In genomic region chr15:63244976-63245645, GRCh38 we compare ENCODE assay signal across 12 cellular contexts. TPM values are rescaled to one million over a fixed set of nuclear protein-coding genes. Genes with fewer than 3 reads are reported as not detected.
DNase-seq lines count a peak whose midpoint lies in the region; ATAC-seq and TF ChIP-seq lines count a peak whose summit lies in the region.
"Had no signal": no experiment of that assay in that cellular context is flagged by ENCODE, and none has a peak within 500 bp of the region (broad histone marks: within the 10 kb centered on the region; RNA-seq: fewer than 3 reads in every experiment).

No MANE protein-coding gene starts in this region.

- no peak for DNase-seq in activated CD4-positive, CD25-positive, alpha-beta regulatory T cell (lab: John Stamatoyannopoulos, UW)
- no peak for DNase-seq in spleen
- no peak for DNase-seq in GF-D8 (lab: John Stamatoyannopoulos, UW)
- DNase-seq in GOT3 (lab: John Stamatoyannopoulos, UW) = no peak
- DNase-seq: 8988T, SIG-M5, thyroid gland had no signal

- TF ChIP-seq POLR2A in gastroesophageal sphincter (IDR thresholded peaks at IDR 0.05) (no peak), spleen (IDR thresholded peaks at IDR 0.05) (no peak)

- H3K4me1 Mint-ChIP-seq in activated T-helper 17 cell treated with anti-CD3 and anti-CD28 coated beads, Interleukin-2, amount 50 U/mL, for 72 hours = peaks cover 34% of the 10 kb centered on the region

- H3K27ac ChIP-seq in gastroesophageal sphincter (peak overlapping the region; percentile 75 to 88 (median 77)), spleen (peak overlapping the region in 6 of 8 donors; percentile 11 to 76 (median 48))

- intact Hi-C loops in spleen (cut with DNase I; ENCODE audit: low total_unique reads) = no loop called here

- peak overlapping the region; percentile 52 for H3K4me3 Mint-ChIP-seq in activated T-helper 17 cell treated with anti-CD3 and anti-CD28 coated beads, Interleukin-2, amount 50 U/mL, for 72 hours

- peak; percentile 61 to 66 for ATAC-seq in activated CD4-positive, CD25-positive, alpha-beta regulatory T cell treated with anti-CD3 and anti-CD28 coated beads, Interleukin-2, amount 50 U/mL, for 24 hours
- ATAC-seq in activated T-helper 17 cell treated with anti-CD3 and anti-CD28 coated beads, Interleukin-2, amount 50 U/mL, for 72 hours (replicated peaks) = peak; percentile 58
- no peak for ATAC-seq in gastroesophageal sphincter
- ATAC-seq in HG03045 (IDR thresholded peaks at IDR 0.05; ENCODE audit: unreplicated experiment) = no peak
- ATAC-seq: left lobe of liver had no signal

- no peaks in the 10 kb centered on the region for H3K9me3 Mint-ChIP-seq in activated T-helper 17 cell treated with anti-CD3 and anti-CD28 coated beads, Interleukin-2, amount 50 U/mL, for 72 hours

- H3K36me3 ChIP-seq in gastroesophageal sphincter (peaks cover 0 to 8% of the 10 kb centered on the region in 2 donors), spleen (peaks cover 0 to 52% (median 16%) of the 10 kb centered on the region in 6 donors)
- H3K36me3 ChIP-seq: thyroid gland had no signal

- H3K9me3 ChIP-seq in gastroesophageal sphincter (no peaks in the 10 kb centered on the region), spleen (peaks cover 0 to 5% (median 2%) of the 10 kb centered on the region in 8 donors)
- H3K9me3 ChIP-seq: thyroid gland had no signal

- H3K27ac Mint-ChIP-seq in activated T-helper 17 cell treated with anti-CD3 and anti-CD28 coated beads, Interleukin-2, amount 50 U/mL, for 72 hours = peak overlapping the region; percentile 70

- H3K27me3 ChIP-seq in gastroesophageal sphincter = no peaks in the 10 kb centered on the region
- H3K27me3 ChIP-seq in spleen (replicated peaks in 1 of 7) = no peaks in the 10 kb centered on the region
- H3K27me3 ChIP-seq: thyroid gland had no signal

- H3K4me1 ChIP-seq in gastroesophageal sphincter = peaks cover 21 to 65% (median 33%) of the 10 kb centered on the region in 3 donors
- peaks cover 19 to 85% (median 38%) of the 10 kb centered on the region in 6 donors for H3K4me1 ChIP-seq in spleen

- TF ChIP-seq CTCF in gastroesophageal sphincter (IDR thresholded peaks at IDR 0.05) (no peak), spleen (IDR thresholded peaks at IDR 0.05 in 8 of 11, conservative IDR thresholded peaks at IDR 0.05 in 3 of 11) (no peak)

- H3K4me3 ChIP-seq in gastroesophageal sphincter = no peak overlapping the region
- no peak overlapping the region for H3K4me3 ChIP-seq in spleen
- H3K4me3 ChIP-seq: thyroid gland had no signal

- H3K36me3 Mint-ChIP-seq in activated T-helper 17 cell treated with anti-CD3 and anti-CD28 coated beads, Interleukin-2, amount 50 U/mL, for 72 hours (ENCODE audit: low read depth) = peaks cover 98% of the 10 kb centered on the region

- H3K27me3 Mint-ChIP-seq in activated T-helper 17 cell treated with anti-CD3 and anti-CD28 coated beads, Interleukin-2, amount 50 U/mL, for 72 hours = no peaks in the 10 kb centered on the region

- TF ChIP-seq EP300 in gastroesophageal sphincter (IDR thresholded peaks at IDR 0.05) = no peak

- WGBS in gastroesophageal sphincter (ENCODE audit: low coverage in 1 of 2), 2 donors = 38 to 58% methylated on average over 5 of the region's 5 CpGs
- 38 to 60% (median 47%) methylated on average over 5 of the region's 5 CpGs for WGBS in spleen, 5 donors

RNA-seq across cellular contexts. Expression of gene APH1B, which starts 32.3 kb away (rescaled TPM):
- total RNA-seq in activated T-helper 17 cell treated with anti-CD3 and anti-CD28 coated beads, Interleukin-2, amount 50 U/mL, for 72 hours = 1 to 10 TPM; 7.8 to 8.7 TPM
- total RNA-seq in gastroesophageal sphincter (10 to 100 TPM in 2 of 4 donors, 1 to 10 TPM in 2; 8.1 to 18.7 (median 11.5) TPM), spleen (10 to 100 TPM; 27.2 to 51.5 (median 35.1) TPM)
- polyA plus RNA-seq in spleen = 10 to 100 TPM in 1 of 3 donors, 1 to 10 TPM in 2; 8.7 to 10.0 (median 9.0) TPM

RNA-seq across cellular contexts. Expression of gene RAB8B, which starts 55.7 kb away (rescaled TPM):
- total RNA-seq in activated T-helper 17 cell treated with anti-CD3 and anti-CD28 coated beads, Interleukin-2, amount 50 U/mL, for 72 hours = 100 to 1,000 TPM in 1 of 2 donors, 10 to 100 TPM in 1; 68.1 to 185 TPM
- total RNA-seq in gastroesophageal sphincter = 10 to 100 TPM; 26.1 to 48.1 (median 33.0) TPM
- total RNA-seq in spleen = 10 to 100 TPM; 63.4 to 96.4 (median 67.7) TPM
- 10 to 100 TPM; 18.9 to 24.1 (median 22.8) TPM for polyA plus RNA-seq in spleen

Comparison
In these comparisons a context has a peak if more than half of its experiments do, and no peak if none do; other contexts are left out.
1. ATAC-seq: peak in activated CD4-positive, CD25-positive, alpha-beta regulatory T cell treated with anti-CD3 and anti-CD28 coated beads, Interleukin-2, amount 50 U/mL, for 24 hours (2 of 2) and activated T-helper 17 cell treated with anti-CD3 and anti-CD28 coated beads, Interleukin-2, amount 50 U/mL, for 72 hours (single experiment); none in gastroesophageal sphincter (single experiment) and HG03045 (single experiment).